In genomic region chr7:155303039-155303593, GRCh38 we compare ENCODE assay signal across 24 cellular contexts. TPM values are rescaled to one million over a fixed set of nuclear protein-coding genes. Genes with fewer than 3 reads are reported as not detected.
A peak's percentile ranks its signal among the peaks of the same experiment; 100 is the strongest.
DNase-seq lines count a peak whose midpoint lies in the region; FAIRE-seq and TF ChIP-seq lines count a peak whose summit lies in the region.
"Had no signal": no experiment of that assay in that cellular context is flagged by ENCODE, and none has a peak within 500 bp of the region (broad histone marks: within the 10 kb centered on the region; RNA-seq: fewer than 3 reads in every experiment).

No MANE protein-coding gene starts in this region.

- peaks cover 0 to 2% (median 0%) of the 10 kb centered on the region in 3 donors for H3K27me3 Mint-ChIP-seq in CD14-positive monocyte (ENCODE audit: low read depth in 3 of 3)
- no peaks in the 10 kb centered on the region for H3K27me3 Mint-ChIP-seq in astrocyte (ENCODE audit: low read depth, unreplicated experiment)
- H3K27me3 Mint-ChIP-seq: effector memory CD8-positive, alpha-beta T cell; memory B cell; stimulated activated naive CD8-positive, alpha-beta T cell treated with anti-CD3 and anti-CD28 coated beads, Interleukin-15, amount 100 ng/mL, for 72 hours had no signal

- no peak overlapping the region for H2BK5ac ChIP-seq in mesenchymal stem cell (ENCODE audit: low read depth, low read length, poor library complexity, severe bottlenecking)

- H3K79me2 ChIP-seq in astrocyte (ENCODE audit: insufficient read depth, low read length): peaks cover 60% of the 10 kb centered on the region

- no peak for FAIRE-seq in astrocyte (lab: Jason Lieb, UNC)

- no peak overlapping the region for H3K18ac ChIP-seq in mesenchymal stem cell (ENCODE audit: low read depth in 1 of 2, low read length in 2 of 2)

- no peak overlapping the region for H2BK15ac ChIP-seq in mesenchymal stem cell (ENCODE audit: low read depth, poor library complexity, severe bottlenecking)

- H2BK120ac ChIP-seq in mesenchymal stem cell (ENCODE audit: low read depth, low read length): no peak overlapping the region

- CTCF ChIA-PET in A673 (lab: Charles Lee): no interaction called here

- H4K8ac ChIP-seq in mesenchymal stem cell (ENCODE audit: low read length): peak overlapping the region; percentile 69

- TF ChIP-seq CTCF in CD14-positive monocyte (IDR thresholded peaks at IDR 0.05) (no peak), astrocyte (IDR thresholded peaks at IDR 0.05; ENCODE audit: insufficient read depth, low read depth, low read length) (no peak), A673 (conservative IDR thresholded peaks at IDR 0.05; ENCODE audit: low read depth, low read length) (no peak)

- peaks cover 90% of the 10 kb centered on the region for H4K20me1 ChIP-seq in astrocyte (ENCODE audit: insufficient read depth, low read length)

- BruUV-seq in A673 (replicated peaks; lab: Mats Ljungman, UMichigan): no TSS peak

- peak overlapping the region in 1 of 2 experiments; percentile 77 for H3K23ac ChIP-seq in mesenchymal stem cell (ENCODE audit: low read length in 2 of 2)

- no peak overlapping the region for H3K14ac ChIP-seq in mesenchymal stem cell (ENCODE audit: low read length in 2 of 2)

- peaks cover 57 to 69% of the 10 kb centered on the region in 2 donors for H3K36me3 Mint-ChIP-seq in CD14-positive monocyte
- peaks cover 15% of the 10 kb centered on the region for H3K36me3 Mint-ChIP-seq in astrocyte (ENCODE audit: low read depth, unreplicated experiment)

- peak overlapping the region in 4 of 7 donors; percentile 14 to 71 (median 40) for H3K27ac Mint-ChIP-seq in CD14-positive monocyte
- H3K27ac Mint-ChIP-seq in astrocyte (ENCODE audit: unreplicated experiment): peak overlapping the region; percentile 44
- H3K27ac Mint-ChIP-seq: activated T-cell treated with anti-CD3 and anti-CD28 coated beads, Interleukin-2, amount 50 U/mL, for 72 hours; effector memory CD8-positive, alpha-beta T cell; stimulated activated naive CD8-positive, alpha-beta T cell treated with anti-CD3 and anti-CD28 coated beads, Interleukin-15, amount 100 ng/mL, for 72 hours had no signal

- WGBS in mesenchymal stem cell: 79% methylated on average over 8 of the region's 10 CpGs

- peaks cover 28% of the 10 kb centered on the region for H3K4me1 Mint-ChIP-seq in CD14-positive monocyte
- H3K4me1 Mint-ChIP-seq in astrocyte (ENCODE audit: low read depth, unreplicated experiment): peaks cover 28% of the 10 kb centered on the region

- POLR2A ChIA-PET in A673 (lab: Charles Lee; ENCODE audit: low non-redundant PET): no interaction called here

- peaks cover 15% of the 10 kb centered on the region for H3K4me1 ChIP-seq in astrocyte (ENCODE audit: insufficient read depth, low read length)
- H3K4me1 ChIP-seq in mesenchymal stem cell (ENCODE audit: control insufficient read depth, insufficient read depth, low read depth, low read length): peaks cover 17% of the 10 kb centered on the region
- H3K4me1 ChIP-seq in A673 (ENCODE audit: insufficient read depth, low read length, poor library complexity, severe bottlenecking): peaks cover 14% of the 10 kb centered on the region

- no peak overlapping the region for H3K4me2 ChIP-seq in astrocyte (ENCODE audit: low read length)
- no peak overlapping the region for H3K4me2 ChIP-seq in mesenchymal stem cell (ENCODE audit: low read length, poor library complexity, severe bottlenecking)
- H3K4me2 ChIP-seq: SK-N-SH had no signal

- H3K27ac ChIP-seq in astrocyte (ENCODE audit: low read depth, low read length) (no peak overlapping the region), mesenchymal stem cell (ENCODE audit: low read length, poor library complexity, severe bottlenecking) (no peak overlapping the region), A673 (ENCODE audit: low read depth, low read length, poor library complexity, severe bottlenecking) (no peak overlapping the region)
- H3K27ac ChIP-seq: tibial artery had no signal

- H3K4me3 ChIP-seq in astrocyte (ENCODE audit: insufficient read depth, low read depth, low read length): no peak overlapping the region
- no peak overlapping the region for H3K4me3 ChIP-seq in mesenchymal stem cell (ENCODE audit: insufficient read depth in 1 of 2, low read depth in 1 of 2, low read length in 2 of 2)
- H3K4me3 ChIP-seq in A673 (ENCODE audit: low read depth, low read length, poor library complexity, severe bottlenecking): no peak overlapping the region
- H3K4me3 ChIP-seq: tibial artery had no signal

- H3K9me3 Mint-ChIP-seq in CD14-positive monocyte: peaks cover 0 to 2% (median 0%) of the 10 kb centered on the region in 7 donors
- no peaks in the 10 kb centered on the region for H3K9me3 Mint-ChIP-seq in astrocyte (ENCODE audit: unreplicated experiment)
- H3K9me3 Mint-ChIP-seq: activated T-cell treated with anti-CD3 and anti-CD28 coated beads, Interleukin-2, amount 50 U/mL, for 72 hours; effector memory CD8-positive, alpha-beta T cell; memory B cell; stimulated activated naive CD8-positive, alpha-beta T cell treated with anti-CD3 and anti-CD28 coated beads, Interleukin-15, amount 100 ng/mL, for 72 hours; T-helper 1 cell treated with Interleukin-12 subunit alpha and Interleukin-12 subunit beta and Interleukin-4 antibody, amounts not matched to agents 30 μg/mL and 1 μg/mL, for 36 hours had no signal

- H2AFZ ChIP-seq in astrocyte (ENCODE audit: low read depth, low read length): no peak overlapping the region
- H2AFZ ChIP-seq in mesenchymal stem cell (ENCODE audit: low read depth, low read length): no peak overlapping the region

- H3K4ac ChIP-seq in mesenchymal stem cell (ENCODE audit: low read depth in 1 of 2, low read length in 2 of 2): peak overlapping the region in 1 of 2 experiments; percentile 2

- H3K9me3 ChIP-seq in astrocyte (ENCODE audit: insufficient read depth, low read depth, low read length) (no peaks in the 10 kb centered on the region), mesenchymal stem cell (ENCODE audit: control insufficient read depth, low read length) (no peaks in the 10 kb centered on the region), A673 (ENCODE audit: low read depth, low read length, poor library complexity, severe bottlenecking) (no peaks in the 10 kb centered on the region)
- H3K9me3 ChIP-seq: SK-N-SH, tibial artery had no signal

- no peak overlapping the region for H3K9ac ChIP-seq in astrocyte (ENCODE audit: low read length)
- peak overlapping the region; percentile 52 for H3K9ac ChIP-seq in mesenchymal stem cell (ENCODE audit: low read length)
- H3K9ac ChIP-seq: SK-N-SH had no signal

- peaks cover 36% of the 10 kb centered on the region for H3K79me1 ChIP-seq in mesenchymal stem cell (replicated peaks; ENCODE audit: low read length, poor library complexity, severe bottlenecking)

- H4K91ac ChIP-seq in mesenchymal stem cell (ENCODE audit: low read length): peak overlapping the region; percentile 66

- H2BK12ac ChIP-seq in mesenchymal stem cell (ENCODE audit: low read length in 2 of 2): no peak overlapping the region

- peaks cover 48% of the 10 kb centered on the region for H3K36me3 ChIP-seq in astrocyte (ENCODE audit: insufficient read depth, low read length)
- H3K36me3 ChIP-seq in mesenchymal stem cell (ENCODE audit: control insufficient read depth in 1 of 2, insufficient read depth in 2 of 2, low read depth in 1 of 2, low read length in 2 of 2): peaks cover 21 to 87% of the 10 kb centered on the region in 2 experiments
- peaks cover 88% of the 10 kb centered on the region for H3K36me3 ChIP-seq in A673 (ENCODE audit: insufficient read depth, low read length, poor library complexity, severe bottlenecking)

- intact Hi-C loops in CD14-positive monocyte (cut with micrococcal nuclease) (loop anchor here in 1 of 2 donors (5.0 kb wide), 2 partner anchors 376 to 1829 kb away; no protein-coding TSS in a partner anchor), A673 (cut with micrococcal nuclease; ENCODE audit: unreplicated experiment) (no loop called here)

- H3K27me3 ChIP-seq in astrocyte (ENCODE audit: insufficient read depth, low read length) (no peaks in the 10 kb centered on the region), mesenchymal stem cell (ENCODE audit: control insufficient read depth in 1 of 2, insufficient read depth in 1 of 2, low read length in 2 of 2) (no peaks in the 10 kb centered on the region), A673 (replicated peaks; ENCODE audit: insufficient read depth, low read depth, low read length, poor library complexity) (no peaks in the 10 kb centered on the region)
- H3K27me3 ChIP-seq: tibial artery had no signal

- H2AK5ac ChIP-seq in mesenchymal stem cell (ENCODE audit: low read length, severe bottlenecking): no peak overlapping the region

- H3K4me3 Mint-ChIP-seq in CD14-positive monocyte: no peak overlapping the region
- H3K4me3 Mint-ChIP-seq in astrocyte (ENCODE audit: unreplicated experiment): no peak overlapping the region
- H3K4me3 Mint-ChIP-seq: activated T-cell treated with anti-CD3 and anti-CD28 coated beads, Interleukin-2, amount 50 U/mL, for 72 hours; effector memory CD8-positive, alpha-beta T cell; memory B cell; stimulated activated naive CD8-positive, alpha-beta T cell treated with anti-CD3 and anti-CD28 coated beads, Interleukin-15, amount 100 ng/mL, for 72 hours; T-helper 1 cell treated with Interleukin-12 subunit alpha and Interleukin-12 subunit beta and Interleukin-4 antibody, amounts not matched to agents 30 μg/mL and 1 μg/mL, for 36 hours had no signal

- no peak for DNase-seq in CD14-positive monocyte (ENCODE audit: low spot score)
- no peak for DNase-seq in astrocyte (ENCODE audit: low read depth)
- no peak for DNase-seq in mesenchymal stem cell
- no peak for DNase-seq in amniotic stem cell (lab: John Stamatoyannopoulos, UW)
- DNase-seq in LoVo (ENCODE audit: low spot score): no peak
- no peak for DNase-seq in A673 (ENCODE audit: low spot score)
- DNase-seq: ACHN; activated CD4-positive, alpha-beta T cell treated with anti-CD3 and anti-CD28 coated beads for 48 hours; activated naive CD4-positive, alpha-beta T cell treated with Interleukin-2 at 50 U/mL for 16 hours; activated T-cell treated with anti-CD3 and anti-CD28 coated beads, Interleukin-2, amount 50 U/mL, for 72 hours; cortex of kidney; DMS53; effector memory CD8-positive, alpha-beta T cell; foreskin fibroblast; left colon; NCI-H1436 treated with DMSO at 0.1 percent for 48 hours; NCI-H2107; NCI-H446 treated with DMSO at 0.1 percent for 48 hours; SK-N-SH; stimulated activated naive CD8-positive, alpha-beta T cell treated with anti-CD3 and anti-CD28 coated beads, Interleukin-15, amount 100 ng/mL, for 72 hours; tibial artery had no signal

- TF ChIP-seq POLR2A in GM19193 (IDR thresholded peaks at IDR 0.05; ENCODE audit: extremely low read depth, insufficient read depth, insufficient read length): peak; percentile 25

RNA-seq across cellular contexts. Expression of gene INSIG1, which starts 5.4 kb away (rescaled TPM):
- 10 to 100 TPM; 37.1 to 39.6 TPM for polyA plus RNA-seq in CD14-positive monocyte
- total RNA-seq in astrocyte (37.7 and 55.7 TPM in 2 replicates), A673 (2021) (51.8 and 53.4 TPM in 2 replicates)
- polyA plus RNA-seq in mesenchymal stem cell (2013, experiment 1 of 2): 274 TPM
- 281 TPM for polyA plus RNA-seq in mesenchymal stem cell (2013, experiment 2 of 2)
